ENCODE assay signal across 19 cellular contexts in the genomic region with DNA sequence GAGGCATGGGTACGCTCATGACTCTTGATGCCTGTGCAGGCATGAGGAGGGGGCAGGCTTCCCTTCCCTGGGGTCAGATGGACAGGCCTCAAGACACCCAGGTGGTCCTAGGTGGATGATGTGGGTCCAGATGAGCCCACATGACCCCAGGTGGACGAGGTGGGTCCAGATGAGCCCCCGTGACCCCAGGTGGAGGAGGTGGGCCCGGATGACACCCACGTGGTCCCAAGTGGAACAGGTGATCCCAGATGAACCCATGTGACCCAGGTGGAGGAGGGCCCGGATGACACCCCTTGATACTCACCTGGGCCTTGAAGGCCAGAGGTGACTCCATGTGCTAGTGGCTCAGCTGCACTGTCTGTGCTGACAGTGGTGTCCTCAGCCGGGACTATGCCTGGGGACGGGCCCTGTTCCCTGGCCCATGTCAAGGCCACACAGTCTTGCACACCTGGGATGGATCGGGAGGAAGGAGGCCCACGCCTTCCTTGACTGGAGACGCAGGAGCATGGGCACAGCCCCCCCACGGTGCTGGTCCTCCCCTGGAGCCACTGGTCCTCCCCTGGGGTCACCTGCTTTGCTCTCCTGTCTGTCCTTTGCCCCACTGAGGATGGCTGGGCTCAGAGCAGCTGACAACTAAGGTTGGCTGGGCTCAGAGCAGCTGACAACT. TPM values are rescaled to one million over a fixed set of nuclear protein-coding genes. Genes with fewer than 3 reads are reported as not detected.
"Had no signal": no experiment of that assay in that cellular context is flagged by ENCODE, and none has a peak within 500 bp of the region (broad histone marks: within the 10 kb centered on the region; RNA-seq: fewer than 3 reads in every experiment).

No MANE protein-coding gene starts in this region.

- H3K27me3 ChIP-seq: ascending aorta, colonic mucosa had no signal

- H3K4me1 ChIP-seq: ascending aorta, colonic mucosa, lower lobe of right lung, upper lobe of right lung had no signal

- ATAC-seq: lower lobe of right lung; natural killer cell treated with Interleukin-12 subunit alpha and Interleukin-12 subunit beta and Interleukin-15 and Interleukin-18, amount 100 ng/mL, for 72 hours; upper lobe of right lung had no signal

- DNase-seq: activated CD4-positive, alpha-beta T cell treated with anti-CD3 and anti-CD28 coated beads for 1 hour; activated CD8-positive, alpha-beta memory T cell treated with anti-CD3 and anti-CD28 coated beads for 24 hours; activated CD8-positive, alpha-beta memory T cell treated with anti-CD3 and anti-CD28 coated beads, Interleukin-2, amount 50 U/mL, for 48 hours; activated gamma-delta T cell; colonic mucosa; erythroblast; foreskin melanocyte; head of caudate nucleus; stimulated activated CD4-positive, alpha-beta T cell treated with anti-CD3 and anti-CD28 coated beads, Interleukin-12 subunit alpha, Interleukin-12 subunit beta, amount 100 ng/mL, for 4 hours; stimulated activated CD4-positive, alpha-beta T cell treated with anti-CD3 and anti-CD28 coated beads, Interleukin-1b, Interleukin-23, amount 100 ng/mL, for 48 hours; stimulated activated CD8-positive, alpha-beta memory T cell treated with anti-CD3 and anti-CD28 coated beads, Interleukin-4, amount 100 ng/mL, for 48 hours; stimulated activated naive CD4-positive, alpha-beta T cell; upper lobe of right lung; WERI-Rb-1 had no signal

- H3K4me3 ChIP-seq: ascending aorta, colonic mucosa, lower lobe of right lung, upper lobe of right lung had no signal

- H3K36me3 ChIP-seq: ascending aorta, colonic mucosa, lower lobe of right lung, upper lobe of right lung, WERI-Rb-1 had no signal

- H3K9me3 ChIP-seq: ascending aorta, colonic mucosa, lower lobe of right lung, upper lobe of right lung had no signal

- H3K27ac ChIP-seq: ascending aorta, colonic mucosa, lower lobe of right lung, upper lobe of right lung, WERI-Rb-1 had no signal

RNA-seq across cellular contexts. Expression of a gene that starts 3.2 kb away (rescaled TPM):
- total RNA-seq: ascending aorta; lower lobe of right lung; natural killer cell treated with Interleukin-12 subunit alpha and Interleukin-12 subunit beta and Interleukin-15 and Interleukin-18, amount 100 ng/mL, for 72 hours; renal cortical epithelial cell; T-helper 2 cell treated with Interferon-gamma antibody and Interleukin-4, amounts not matched to agents 100 ng/mL and 5 ng/mL, for 36 hours; upper lobe of right lung had no signal

RNA-seq across cellular contexts. Expression of a gene that starts 13.7 kb away (rescaled TPM):
- total RNA-seq: ascending aorta; lower lobe of right lung; natural killer cell treated with Interleukin-12 subunit alpha and Interleukin-12 subunit beta and Interleukin-15 and Interleukin-18, amount 100 ng/mL, for 72 hours; renal cortical epithelial cell; T-helper 2 cell treated with Interferon-gamma antibody and Interleukin-4, amounts not matched to agents 100 ng/mL and 5 ng/mL, for 36 hours; upper lobe of right lung had no signal
